In the genomic region with DNA sequence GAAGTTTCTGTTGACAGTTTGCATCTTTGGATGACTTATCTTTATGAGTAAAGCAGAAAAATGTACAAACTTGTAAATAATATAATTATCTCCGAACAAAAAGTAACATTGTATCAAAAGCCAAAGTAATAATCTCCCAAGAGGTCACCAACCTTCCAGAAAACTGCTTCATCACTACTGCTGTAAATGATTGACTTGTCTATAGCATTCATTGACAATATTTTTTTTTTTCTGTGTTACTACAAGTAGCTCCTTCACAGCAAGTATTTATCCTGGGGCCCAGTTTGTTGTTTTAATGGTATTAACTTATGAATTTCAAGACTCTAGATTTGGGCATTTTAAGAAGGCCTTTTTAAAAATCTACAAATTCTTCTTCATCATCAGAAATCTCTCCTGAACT, we compare ENCODE assay signal across 18 cellular contexts.
DNase-seq lines count a peak whose midpoint lies in the region; ATAC-seq, FAIRE-seq and TF ChIP-seq lines count a peak whose summit lies in the region.
"Had no signal": no experiment of that assay in that cellular context is flagged by ENCODE, and none has a peak within 500 bp of the region (broad histone marks: within the 10 kb centered on the region; RNA-seq: fewer than 3 reads in every experiment).

No MANE protein-coding gene starts in this region.

- DNase-seq in CD4-positive, alpha-beta T cell, result no peak
- no peak for DNase-seq in GM18507 (ENCODE audit: extremely low spot score, insufficient read length, low read depth)
- DNase-seq in left colon, result no peak
- DNase-seq in progenitor cell of endocrine pancreas (ENCODE audit: low spot score, unreplicated experiment), result no peak
- no peak for DNase-seq in putamen (ENCODE audit: low spot score)
- no peak for DNase-seq in AML-193 (lab: John Stamatoyannopoulos, UW)
- DNase-seq in GM03348 (ENCODE audit: low spot score), result no peak
- DNase-seq: Calu3, DMS 273 treated with DMSO at 0.1 percent for 48 hours, DMS79 treated with DMSO at 0.1 percent for 48 hours, EL, GM23248, H7 had no signal

- intact Hi-C loops in CD4-positive, alpha-beta T cell (cut with DNase I, micrococcal nuclease), result no loop called here
- intact Hi-C loops in left colon (cut with DNase I, micrococcal nuclease), result no loop called here

- peaks cover 22% of the 10 kb centered on the region for H3K36me3 Mint-ChIP-seq in CD4-positive, alpha-beta T cell (ENCODE audit: low read depth)
- peaks cover 2% of the 10 kb centered on the region for H3K36me3 Mint-ChIP-seq in progenitor cell of endocrine pancreas (ENCODE audit: insufficient read depth)

- no peaks in the 10 kb centered on the region for H3K9me3 ChIP-seq in CD4-positive, alpha-beta T cell (ENCODE audit: control insufficient read depth, low read length)
- H3K9me3 ChIP-seq: BLaER1 had no signal

- no peak overlapping the region for H3K27ac ChIP-seq in CD4-positive, alpha-beta T cell (ENCODE audit: low read depth, low read length)
- H3K27ac ChIP-seq: BLaER1, GM23248 had no signal

- no peak for ATAC-seq in CD4-positive, alpha-beta T cell (ENCODE audit: poor library complexity)
- peak; percentile 50 for ATAC-seq in left colon
- no peak for ATAC-seq in GM19324 (IDR thresholded peaks at IDR 0.05; ENCODE audit: low FRiP score, unreplicated experiment)

- TF ChIP-seq CTCF in CD4-positive, alpha-beta T cell (IDR thresholded peaks at IDR 0.05), result no peak
- no peak for TF ChIP-seq CTCF in progenitor cell of endocrine pancreas (IDR thresholded peaks at IDR 0.05; ENCODE audit: unreplicated experiment)

- H3K27me3 Mint-ChIP-seq in CD4-positive, alpha-beta T cell, result no peaks in the 10 kb centered on the region
- H3K27me3 Mint-ChIP-seq in progenitor cell of endocrine pancreas, result no peaks in the 10 kb centered on the region

- no peak overlapping the region for H3K4me3 Mint-ChIP-seq in CD4-positive, alpha-beta T cell
- no peak overlapping the region for H3K4me3 Mint-ChIP-seq in progenitor cell of endocrine pancreas (ENCODE audit: low read depth)

- POLR2A ChIA-PET in CD4-positive, alpha-beta T cell (lab: Charles Lee), result no interaction called here

- CTCF ChIA-PET in CD4-positive, alpha-beta T cell (lab: Charles Lee), result no interaction called here

- H3K4me1 Mint-ChIP-seq in CD4-positive, alpha-beta T cell (ENCODE audit: low read depth), result peaks cover 50% of the 10 kb centered on the region
- peaks cover 4% of the 10 kb centered on the region for H3K4me1 Mint-ChIP-seq in progenitor cell of endocrine pancreas (ENCODE audit: low read depth)

- peak; percentile 21 for FAIRE-seq in GM18507 (lab: Jason Lieb, UNC)
- FAIRE-seq: A204.1, G401.6, HTR-8/SVneo had no signal

- H3K27ac Mint-ChIP-seq in CD4-positive, alpha-beta T cell, result peak overlapping the region; percentile 17
- H3K27ac Mint-ChIP-seq in progenitor cell of endocrine pancreas, result peak overlapping the region; percentile 1

- no peaks in the 10 kb centered on the region for H3K27me3 ChIP-seq in CD4-positive, alpha-beta T cell (ENCODE audit: control insufficient read depth, insufficient read depth, low read length)
- H3K27me3 ChIP-seq: BLaER1 had no signal

- H3K9me3 Mint-ChIP-seq in CD4-positive, alpha-beta T cell, result no peaks in the 10 kb centered on the region
- H3K9me3 Mint-ChIP-seq in progenitor cell of endocrine pancreas (ENCODE audit: low read depth), result peaks cover 3% of the 10 kb centered on the region
